Comparison of ENCODE assay signal across 9 cellular contexts in genomic region chr3:122609798-122610559, GRCh38. TPM values are rescaled to one million over a fixed set of nuclear protein-coding genes. Genes with fewer than 3 reads are reported as not detected.
DNase-seq lines count a peak whose midpoint lies in the region; ATAC-seq and TF ChIP-seq lines count a peak whose summit lies in the region.
"Had no signal": no experiment of that assay in that cellular context is flagged by ENCODE, and none has a peak within 500 bp of the region (broad histone marks: within the 10 kb centered on the region; RNA-seq: fewer than 3 reads in every experiment).

No MANE protein-coding gene starts in this region.

- no peaks in the 10 kb centered on the region for H4K20me1 ChIP-seq in Karpas-422 (ENCODE audit: insufficient read depth, low read depth, low read length)

- H3K9ac ChIP-seq in Karpas-422 (ENCODE audit: low read length): no peak overlapping the region

- peaks cover 37% of the 10 kb centered on the region for H3K36me3 Mint-ChIP-seq in activated T-helper 1 cell treated with anti-CD3 and anti-CD28 coated beads, Interleukin-12 subunit alpha, Interleukin-12 subunit beta, Interleukin-2, Interleukin-4 antibody, amounts not matched to agents 30 ng/mL and 10 ng/mL and 1 ng/mL, durations not matched to agents 14 hours and 24 hours and 36 hours (ENCODE audit: low read depth)
- H3K36me3 Mint-ChIP-seq in neural crest cell (ENCODE audit: low read depth): no peaks in the 10 kb centered on the region

- ATAC-seq in GM21360 (IDR thresholded peaks at IDR 0.05; ENCODE audit: unreplicated experiment) (peak; percentile 95), HG03469 (IDR thresholded peaks at IDR 0.05; ENCODE audit: unreplicated experiment) (peak; percentile 87), aorta (ENCODE audit: low FRiP score) (no peak)

- no peak overlapping the region for H2AFZ ChIP-seq in Karpas-422 (ENCODE audit: low read length)

- peaks cover 20% of the 10 kb centered on the region for H3K4me1 Mint-ChIP-seq in activated T-helper 1 cell treated with anti-CD3 and anti-CD28 coated beads, Interleukin-12 subunit alpha, Interleukin-12 subunit beta, Interleukin-2, Interleukin-4 antibody, amounts not matched to agents 30 ng/mL and 10 ng/mL and 1 ng/mL, durations not matched to agents 14 hours and 24 hours and 36 hours (ENCODE audit: low read depth)
- H3K4me1 Mint-ChIP-seq in neural crest cell: peaks cover 4% of the 10 kb centered on the region

- H3K4me3 Mint-ChIP-seq in activated T-helper 1 cell treated with anti-CD3 and anti-CD28 coated beads, Interleukin-12 subunit alpha, Interleukin-12 subunit beta, Interleukin-2, Interleukin-4 antibody, amounts not matched to agents 30 ng/mL and 10 ng/mL and 1 ng/mL, durations not matched to agents 14 hours and 24 hours and 36 hours: peak overlapping the region; percentile 58
- no peak overlapping the region for H3K4me3 Mint-ChIP-seq in neural crest cell

- H3K4me3 ChIP-seq in aorta (ENCODE audit: low read length in 2 of 2) (no peak overlapping the region), Karpas-422 (ENCODE audit: low read length) (no peak overlapping the region)

- TF ChIP-seq CTCF in neural crest cell (conservative IDR thresholded peaks at IDR 0.05): no peak

- H3K27me3 Mint-ChIP-seq in activated T-helper 1 cell treated with anti-CD3 and anti-CD28 coated beads, Interleukin-12 subunit alpha, Interleukin-12 subunit beta, Interleukin-2, Interleukin-4 antibody, amounts not matched to agents 30 ng/mL and 10 ng/mL and 1 ng/mL, durations not matched to agents 14 hours and 24 hours and 36 hours (ENCODE audit: insufficient read depth): no peaks in the 10 kb centered on the region
- H3K27me3 Mint-ChIP-seq in neural crest cell (ENCODE audit: low read depth): no peaks in the 10 kb centered on the region

- H3K36me3 ChIP-seq in aorta (ENCODE audit: control insufficient read depth in 1 of 2, insufficient read depth in 2 of 2, low read length in 1 of 2) (no peaks in the 10 kb centered on the region), Karpas-422 (ENCODE audit: insufficient read depth, low read length) (no peaks in the 10 kb centered on the region)

- peaks cover 18% of the 10 kb centered on the region for H3K9me3 Mint-ChIP-seq in activated T-helper 1 cell treated with anti-CD3 and anti-CD28 coated beads, Interleukin-12 subunit alpha, Interleukin-12 subunit beta, Interleukin-2, Interleukin-4 antibody, amounts not matched to agents 30 ng/mL and 10 ng/mL and 1 ng/mL, durations not matched to agents 14 hours and 24 hours and 36 hours
- H3K9me3 Mint-ChIP-seq in neural crest cell: no peaks in the 10 kb centered on the region

- no peaks in the 10 kb centered on the region for H3K4me1 ChIP-seq in aorta (ENCODE audit: control insufficient read depth in 1 of 2, insufficient read depth in 2 of 2, low read length in 2 of 2)
- no peaks in the 10 kb centered on the region; the same call in 1 of the 2 replicates for H3K4me1 ChIP-seq in Karpas-422 (ENCODE audit: low read length)

- H3K27me3 ChIP-seq in aorta (ENCODE audit: control insufficient read depth in 1 of 2, insufficient read depth in 2 of 2, low read length in 1 of 2) (peaks cover 0 to 1% of the 10 kb centered on the region in 2 donors), Karpas-422 (ENCODE audit: low read length) (no peaks in the 10 kb centered on the region)

- H3K27ac ChIP-seq in aorta (ENCODE audit: low read depth in 1 of 2, low read length in 2 of 2) (no peak overlapping the region), caudate nucleus (ENCODE audit: low read depth, low read length) (no peak overlapping the region), Karpas-422 (ENCODE audit: low read length) (no peak overlapping the region)

- intact Hi-C loops in activated T-helper 1 cell treated with anti-CD3 and anti-CD28 coated beads, Interleukin-12 subunit alpha, Interleukin-12 subunit beta, Interleukin-2, Interleukin-4 antibody, amounts not matched to agents 30 ng/mL and 10 ng/mL and 1 ng/mL, durations not matched to agents 14 hours and 24 hours and 36 hours (cut with micrococcal nuclease): loop anchor here (1.0 kb wide), 9 partner anchors 33 to 775 kb away; partner anchors contain the start of genes DTX3L, EAF2, IQCB1 and PARP9
- intact Hi-C loops in aorta (cut with DNase I): no loop called here

- peak overlapping the region; percentile 89 for H3K27ac Mint-ChIP-seq in activated T-helper 1 cell treated with anti-CD3 and anti-CD28 coated beads, Interleukin-12 subunit alpha, Interleukin-12 subunit beta, Interleukin-2, Interleukin-4 antibody, amounts not matched to agents 30 ng/mL and 10 ng/mL and 1 ng/mL, durations not matched to agents 14 hours and 24 hours and 36 hours
- peak overlapping the region; percentile 4 for H3K27ac Mint-ChIP-seq in neural crest cell (ENCODE audit: unreplicated experiment)

- DNase-seq in EL (peak; percentile 86), neural crest cell (ENCODE audit: low read depth, low spot score) (no peak), aorta (no peak), caudate nucleus (lab: John Stamatoyannopoulos, UW) (no peak), Karpas-422 (no peak)
- peak; percentile 31 for DNase-seq in activated T-helper 1 cell treated with anti-CD3 and anti-CD28 coated beads, Interleukin-12 subunit alpha, Interleukin-12 subunit beta, Interleukin-2, Interleukin-4 antibody, amounts not matched to agents 30 ng/mL and 10 ng/mL and 1 ng/mL, durations not matched to agents 14 hours and 24 hours and 36 hours (ENCODE audit: low spot score)

- H3K9me3 ChIP-seq in aorta (ENCODE audit: control insufficient read depth, low read length) (no peaks in the 10 kb centered on the region), Karpas-422 (ENCODE audit: low read length) (no peaks in the 10 kb centered on the region)

- WGBS in aorta, 2 donors: 68% methylated on average over 7 of the region's 7 CpGs

- H3K79me2 ChIP-seq in Karpas-422 (ENCODE audit: low read length): no peaks in the 10 kb centered on the region

- H3K9me2 ChIP-seq in Karpas-422 (replicated peaks; ENCODE audit: insufficient read depth, low read length): no peaks in the 10 kb centered on the region

- no peak overlapping the region for H3K4me2 ChIP-seq in Karpas-422 (ENCODE audit: low read depth, low read length, poor library complexity, severe bottlenecking)

RNA-seq across cellular contexts. Expression of gene PARP15, which starts 32.5 kb away (rescaled TPM):
- 12.8 and 13.2 TPM in 2 replicates for total RNA-seq in activated T-helper 1 cell treated with anti-CD3 and anti-CD28 coated beads, Interleukin-12 subunit alpha, Interleukin-12 subunit beta, Interleukin-2, Interleukin-4 antibody, amounts not matched to agents 30 ng/mL and 10 ng/mL and 1 ng/mL, durations not matched to agents 14 hours and 24 hours and 36 hours
- total RNA-seq in neural crest cell (0.09 TPM in 1 of 2 replicates, not detected in the other), aorta (1 to 10 TPM; 2.3 to 7.3 TPM)
- polyA plus RNA-seq in aorta: under 1 TPM; 0.13 to 0.28 TPM
- total RNA-seq in Karpas-422 (2014; rRNA removed; shearing (Covaris generic); ENCODE audit: low replicate concordance): 27.7 and 54.3 TPM in 2 replicates
- polyA plus RNA-seq: neural cell had no signal

RNA-seq across cellular contexts. Expression of gene DTX3L, which starts 45.8 kb away (rescaled TPM):
- 40.8 and 44.5 TPM in 2 replicates for total RNA-seq in activated T-helper 1 cell treated with anti-CD3 and anti-CD28 coated beads, Interleukin-12 subunit alpha, Interleukin-12 subunit beta, Interleukin-2, Interleukin-4 antibody, amounts not matched to agents 30 ng/mL and 10 ng/mL and 1 ng/mL, durations not matched to agents 14 hours and 24 hours and 36 hours
- total RNA-seq in neural crest cell (4.9 and 6.3 TPM in 2 replicates), aorta (10 to 100 TPM; 26.6 to 33.3 TPM)
- 1 to 10 TPM; 5.5 to 6.0 TPM for polyA plus RNA-seq in aorta
- total RNA-seq in Karpas-422 (2014; rRNA removed; shearing (Covaris generic); ENCODE audit: low replicate concordance): 38.7 and 55.8 TPM in 2 replicates
- polyA plus RNA-seq: neural cell had no signal

RNA-seq across cellular contexts. Expression of gene PARP9, which starts 45.9 kb away (rescaled TPM):
- 45.0 and 47.3 TPM in 2 replicates for total RNA-seq in activated T-helper 1 cell treated with anti-CD3 and anti-CD28 coated beads, Interleukin-12 subunit alpha, Interleukin-12 subunit beta, Interleukin-2, Interleukin-4 antibody, amounts not matched to agents 30 ng/mL and 10 ng/mL and 1 ng/mL, durations not matched to agents 14 hours and 24 hours and 36 hours
- total RNA-seq in neural crest cell (2.8 and 3.0 TPM in 2 replicates), aorta (10 to 100 TPM; 30.4 to 41.9 TPM)
- 10 to 100 TPM; 13.5 to 20.5 TPM for polyA plus RNA-seq in aorta
- total RNA-seq in Karpas-422 (2014; rRNA removed; shearing (Covaris generic); ENCODE audit: low replicate concordance): 19.8 and 24.4 TPM in 2 replicates
- polyA plus RNA-seq: neural cell had no signal

Comparison
In these comparisons a context has a peak if more than half of its experiments do, and no peak if none do; other contexts are left out.
1. DNase-seq: peak in EL (single experiment) and activated T-helper 1 cell treated with anti-CD3 and anti-CD28 coated beads, Interleukin-12 subunit alpha, Interleukin-12 subunit beta, Interleukin-2, Interleukin-4 antibody, amounts not matched to agents 30 ng/mL and 10 ng/mL and 1 ng/mL, durations not matched to agents 14 hours and 24 hours and 36 hours (single experiment); none in neural crest cell (single experiment), aorta (0 of 2), caudate nucleus (0 of 61) and Karpas-422 (single experiment).